22 cellular contexts compared by ENCODE assay signal in the genomic region with DNA sequence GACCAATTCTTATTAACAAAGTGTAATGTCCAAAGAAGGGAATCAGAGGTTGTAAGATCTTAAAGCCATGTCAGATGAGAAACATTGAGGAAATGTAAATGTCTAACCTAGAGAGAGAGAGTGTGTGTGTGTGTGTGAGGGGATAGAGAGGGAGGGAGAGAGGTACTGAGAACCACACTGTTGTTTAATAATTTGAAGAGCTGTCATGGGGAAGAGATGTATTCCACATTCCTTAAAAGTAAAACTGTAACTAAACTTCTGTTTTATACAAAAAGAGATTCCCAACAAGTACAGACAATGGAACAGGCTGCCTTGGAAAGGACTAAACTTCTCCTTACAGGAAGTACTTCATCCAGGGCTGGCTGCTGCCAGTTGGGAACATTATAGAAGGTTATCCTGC.
"Had no signal": no experiment of that assay in that cellular context is flagged by ENCODE, and none has a peak within 500 bp of the region (broad histone marks: within the 10 kb centered on the region; RNA-seq: fewer than 3 reads in every experiment).

No MANE protein-coding gene starts in this region.

- H3K4me1 Mint-ChIP-seq: activated CD4-positive, alpha-beta T cell treated with anti-CD3 and anti-CD28 coated beads, Interleukin-2, amount 10 ng/mL, durations not matched to agents 7 days and 5 days; T-cell had no signal

- H3K27ac ChIP-seq: VCaP had no signal

- H3K36me3 Mint-ChIP-seq: activated CD4-positive, alpha-beta memory T cell treated with anti-CD3 and anti-CD28 coated beads for 36 hours; activated naive CD8-positive, alpha-beta T cell had no signal

- H3K4me3 ChIP-seq: K562 had no signal

- H3K9me3 Mint-ChIP-seq: activated CD4-positive, alpha-beta T cell treated with anti-CD3 and anti-CD28 coated beads, Interleukin-2, amount 10 ng/mL, durations not matched to agents 7 days and 5 days; activated T-cell treated with anti-CD3 and anti-CD28 coated beads, Interleukin-2, amount 50 U/mL, for 4 hours had no signal

- H3K27me3 Mint-ChIP-seq: activated CD4-positive, alpha-beta memory T cell treated with anti-CD3 and anti-CD28 coated beads for 36 hours; brain had no signal

- DNase-seq: activated CD4-positive, alpha-beta memory T cell treated with anti-CD3 and anti-CD28 coated beads for 36 hours; activated CD4-positive, alpha-beta T cell treated with anti-CD3 and anti-CD28 coated beads, Interleukin-2, amount 10 ng/mL, durations not matched to agents 7 days and 5 days; activated CD4-positive, CD25-positive, alpha-beta regulatory T cell; activated CD8-positive, alpha-beta memory T cell treated with anti-CD3 and anti-CD28 coated beads for 24 hours; activated gamma-delta T cell; activated naive CD4-positive, alpha-beta T cell treated with anti-CD3 and anti-CD28 coated beads for 36 hours; activated T-cell treated with anti-CD3 and anti-CD28 coated beads, Interleukin-2, amount 50 U/mL, for 4 hours; amygdala; Karpas-422; NCI-H1105 treated with DMSO at 0.1 percent for 48 hours; NCI-H146; NCI-H187 treated with DMSO at 0.1 percent for 48 hours; NCI-H2081 treated with DMSO at 0.1 percent for 48 hours; NCI-H446; NCI-H524; SIG-M5; T-cell; T-helper 2 cell had no signal

- H3K4me3 Mint-ChIP-seq: activated CD4-positive, alpha-beta memory T cell treated with anti-CD3 and anti-CD28 coated beads for 36 hours; activated CD4-positive, alpha-beta T cell treated with anti-CD3 and anti-CD28 coated beads, Interleukin-2, amount 10 ng/mL, durations not matched to agents 7 days and 5 days; activated naive CD4-positive, alpha-beta T cell treated with anti-CD3 and anti-CD28 coated beads for 36 hours; activated naive CD8-positive, alpha-beta T cell; activated T-cell treated with anti-CD3 and anti-CD28 coated beads, Interleukin-2, amount 50 U/mL, for 4 hours; brain; T-cell had no signal

- ATAC-seq: activated T-cell treated with anti-CD3 and anti-CD28 coated beads, Interleukin-2, amount 50 U/mL, for 4 hours; K562; T-cell had no signal

- H3K27ac Mint-ChIP-seq: activated CD4-positive, alpha-beta memory T cell treated with anti-CD3 and anti-CD28 coated beads for 36 hours; activated CD4-positive, alpha-beta T cell treated with anti-CD3 and anti-CD28 coated beads, Interleukin-2, amount 10 ng/mL, durations not matched to agents 7 days and 5 days; activated naive CD4-positive, alpha-beta T cell treated with anti-CD3 and anti-CD28 coated beads for 36 hours; activated naive CD8-positive, alpha-beta T cell; T-cell had no signal
